Comparison of ENCODE assay signal across 17 cellular contexts in genomic region chr18:41466436-41467160, GRCh38.
A peak's percentile ranks its signal among the peaks of the same experiment; 100 is the strongest.
DNase-seq lines count a peak whose midpoint lies in the region; ATAC-seq and TF ChIP-seq lines count a peak whose summit lies in the region.
"Had no signal": no experiment of that assay in that cellular context is flagged by ENCODE, and none has a peak within 500 bp of the region (broad histone marks: within the 10 kb centered on the region; RNA-seq: fewer than 3 reads in every experiment).

No MANE protein-coding gene starts in this region.

- no peaks in the 10 kb centered on the region for H3F3A ChIP-seq in SK-N-SH (replicated peaks; ENCODE audit: insufficient read depth)

- no peaks in the 10 kb centered on the region for H3K4me1 ChIP-seq in SK-N-SH (ENCODE audit: control insufficient read depth in 1 of 2, insufficient read depth in 2 of 2, low read depth in 1 of 2, low read length in 1 of 2)
- H3K4me1 ChIP-seq: BLaER1, SJCRH30 had no signal

- TF ChIP-seq CTCF in SK-N-SH (IDR thresholded peaks at IDR 0.05) (no peak), neural crest cell (conservative IDR thresholded peaks at IDR 0.05) (no peak)

- no peak overlapping the region for H3K4me3 ChIP-seq in SK-N-SH (ENCODE audit: low read depth in 2 of 2, low read length in 1 of 2)
- H3K4me3 ChIP-seq: BLaER1, GM23248, SJCRH30 had no signal

- H3K27ac ChIP-seq in SK-N-SH (ENCODE audit: low read depth in 2 of 2, low read length in 1 of 2) = 0 out of 4 replicates have a peak overlapping the region, but pooled peaks of 1 of the 2 experiments have one; percentile 26
- H3K27ac ChIP-seq: BLaER1, GM23248, KMS-11, SJCRH30 had no signal

- H3K9me2 ChIP-seq in SK-N-SH = no peaks in the 10 kb centered on the region

- peaks cover 4% of the 10 kb centered on the region for H3K4me1 Mint-ChIP-seq in neural crest cell
- H3K4me1 Mint-ChIP-seq: CD4-positive, alpha-beta memory T cell had no signal

- no peaks in the 10 kb centered on the region for H4K20me1 ChIP-seq in SK-N-SH (ENCODE audit: insufficient read depth)
- H4K20me1 ChIP-seq: BLaER1 had no signal

- no peak for TF ChIP-seq EP300 in SK-N-SH (IDR thresholded peaks at IDR 0.05; ENCODE audit: borderline replicate concordance in 1 of 2, low read depth in 1 of 2, low read length in 1 of 2)

- H3K27ac Mint-ChIP-seq in neural crest cell (ENCODE audit: unreplicated experiment) = peak overlapping the region; percentile 57

- 0 out of 2 replicates have a peak overlapping the region, but pooled peaks have one; percentile 16 for H2AFZ ChIP-seq in SK-N-SH (ENCODE audit: low read depth)
- H2AFZ ChIP-seq: GM23248 had no signal

- no peak overlapping the region for H3K4me3 Mint-ChIP-seq in neural crest cell
- H3K4me3 Mint-ChIP-seq: CD4-positive, alpha-beta memory T cell had no signal

- H3K36me3 ChIP-seq in SK-N-SH (replicated peaks in 1 of 2; ENCODE audit: control insufficient read depth in 1 of 2, insufficient read depth in 2 of 2, low read length in 1 of 2) = no peaks in the 10 kb centered on the region
- H3K36me3 ChIP-seq: BLaER1, SJCRH30 had no signal

- no peak for ATAC-seq in GM21723 (IDR thresholded peaks at IDR 0.05; ENCODE audit: unreplicated experiment)
- ATAC-seq: HCT116 had no signal

- H3K9me3 ChIP-seq in SK-N-SH = no peaks in the 10 kb centered on the region
- H3K9me3 ChIP-seq: BLaER1, SJCRH30 had no signal

- H3K4me2 ChIP-seq in SK-N-SH = peak overlapping the region; percentile 44; the same call in 1 of the 2 replicates
- H3K4me2 ChIP-seq: BLaER1, KMS-11 had no signal

- DNase-seq in ELR (ENCODE audit: low read depth) (peak; percentile 82), SK-N-SH (no peak), astrocyte of the hippocampus (ENCODE audit: low read depth, low spot score) (peak; percentile 11), neural crest cell (ENCODE audit: low read depth, low spot score) (no peak), AML-193 (lab: John Stamatoyannopoulos, UW) (no peak), kidney glomerular epithelial cell (lab: John Stamatoyannopoulos, UW) (no peak)
- DNase-seq: CD4-positive, alpha-beta memory T cell; GM23248; NCI-H1417 treated with DMSO at 0.1 percent for 48 hours; NCI-H187 treated with DMSO at 0.1 percent for 48 hours; NCI-H2227 treated with DMSO at 0.1 percent for 48 hours; NCI-H510A treated with DMSO at 0.1 percent for 48 hours; SJCRH30 had no signal

- H3K27me3 Mint-ChIP-seq in neural crest cell (ENCODE audit: low read depth) = no peaks in the 10 kb centered on the region
- H3K27me3 Mint-ChIP-seq: CD4-positive, alpha-beta memory T cell had no signal

- CTCF ChIA-PET in SK-N-SH (lab: Yijun Ruan, JAX) = no interaction called here

- TF ChIP-seq RAD21 in SK-N-SH (IDR thresholded peaks at IDR 0.05; ENCODE audit: low read length) = no peak

- no peak overlapping the region for H3K9ac ChIP-seq in SK-N-SH
- H3K9ac ChIP-seq: BLaER1, GM23248, KMS-11 had no signal

- no peaks in the 10 kb centered on the region for H3K9me3 Mint-ChIP-seq in neural crest cell

- peaks cover 20% of the 10 kb centered on the region for H3K36me3 Mint-ChIP-seq in neural crest cell (ENCODE audit: low read depth)
- H3K36me3 Mint-ChIP-seq: CD4-positive, alpha-beta memory T cell had no signal

- POLR2A ChIA-PET in SK-N-SH (lab: Yijun Ruan, JAX) = no interaction called here

- WGBS in SK-N-SH (ENCODE audit: low lambda C conversion rate) = 35% methylated on average over 4 of the region's 4 CpGs

- no peaks in the 10 kb centered on the region for H3K79me2 ChIP-seq in SK-N-SH (ENCODE audit: insufficient read depth)

- no peaks in the 10 kb centered on the region for H3K27me3 ChIP-seq in SK-N-SH (ENCODE audit: insufficient read depth)
- H3K27me3 ChIP-seq: BLaER1, SJCRH30 had no signal

TF ChIP-seq in SK-N-SH, 30 proteins besides CTCF, POLR2A, EP300 and RAD21:
- TF ChIP-seq SMC3 (IDR thresholded peaks at IDR 0.05; ENCODE audit: low read depth, low read length) (no peak), REST (IDR thresholded peaks at IDR 0.05; ENCODE audit: low read depth, low read length) (no peak), IRF3 (IDR thresholded peaks at IDR 0.05; ENCODE audit: low read depth, low read length) (no peak), GABPA (IDR thresholded peaks at IDR 0.05; ENCODE audit: low read depth) (no peak), RFX5 (IDR thresholded peaks at IDR 0.05; ENCODE audit: low read length) (no peak), FOSL2 (IDR thresholded peaks at IDR 0.05; ENCODE audit: borderline replicate concordance, low read depth) (peak; percentile 31; the same call in 1 of the 2 replicates), FOXM1 (IDR thresholded peaks at IDR 0.05; ENCODE audit: low read depth) (no peak), TCF12 (IDR thresholded peaks at IDR 0.05) (0 out of 2 replicates have a peak, but pooled peaks have one; percentile 12), JUND (IDR thresholded peaks at IDR 0.05) (peak; percentile 26; the same call in 1 of the 2 replicates), TAF1 (IDR thresholded peaks at IDR 0.05; ENCODE audit: borderline replicate concordance, low read depth, low read length) (no peak)

Comparison
In these comparisons a context has a peak if more than half of its experiments do, and no peak if none do; other contexts are left out.
1. DNase-seq: peak in ELR (single experiment) and astrocyte of the hippocampus (single experiment); none in SK-N-SH (single experiment), neural crest cell (single experiment), AML-193 (0 of 2) and kidney glomerular epithelial cell (single experiment).